Comparison of ENCODE assay signal across 10 cellular contexts in the genomic region with DNA sequence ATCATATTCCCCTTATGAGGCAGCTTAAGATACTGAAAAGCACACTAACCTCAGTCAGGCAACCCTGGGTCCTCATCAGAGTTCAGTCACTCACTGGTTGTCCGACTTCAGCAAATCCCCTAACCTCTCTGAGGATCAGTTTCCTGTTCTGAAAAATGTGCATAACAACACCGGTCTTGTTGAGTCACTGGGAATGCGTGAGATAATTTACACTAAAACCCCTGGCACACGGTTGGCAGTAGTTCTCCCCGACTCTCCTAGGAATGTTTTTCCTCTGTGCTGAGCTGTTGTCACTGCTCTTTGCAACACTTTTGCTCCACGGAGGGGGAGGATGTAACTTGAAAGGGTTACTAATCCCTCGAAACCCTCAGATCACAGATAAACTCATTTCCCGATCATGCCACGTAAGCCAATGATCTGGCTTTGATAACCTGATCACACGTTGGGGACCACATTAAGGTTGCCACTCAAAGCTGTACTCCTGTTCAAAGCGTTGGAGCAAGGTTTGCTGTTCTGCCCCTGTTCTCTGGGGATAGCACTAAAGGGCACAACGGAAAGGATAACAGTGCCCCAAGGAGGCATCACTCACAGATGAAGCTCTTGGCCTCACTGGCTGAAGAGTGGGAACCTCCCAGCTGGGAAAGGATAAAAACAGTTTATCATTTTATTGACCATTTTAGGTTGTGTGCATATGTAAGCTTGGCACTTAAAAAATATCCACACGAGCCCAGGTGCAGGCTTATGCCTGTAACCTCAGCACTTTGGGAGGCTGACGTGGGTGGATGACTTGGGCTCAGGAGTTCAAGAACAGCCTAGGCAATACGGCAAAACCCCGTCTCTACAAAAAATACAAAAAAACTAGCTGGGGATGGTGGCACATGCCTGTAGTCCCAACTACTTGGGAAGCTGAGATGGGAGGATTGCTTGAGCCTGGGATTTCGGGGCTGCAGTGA. TPM values are rescaled to one million over a fixed set of nuclear protein-coding genes. Genes with fewer than 3 reads are reported as not detected.
DNase-seq lines count a peak whose midpoint lies in the region; ATAC-seq and TF ChIP-seq lines count a peak whose summit lies in the region.
"Had no signal": no experiment of that assay in that cellular context is flagged by ENCODE, and none has a peak within 500 bp of the region (broad histone marks: within the 10 kb centered on the region; RNA-seq: fewer than 3 reads in every experiment).

No MANE protein-coding gene starts in this region.

- H3K27ac Mint-ChIP-seq in HFFc6 (no peak overlapping the region), chondrocyte (ENCODE audit: unreplicated experiment) (peak overlapping the region; percentile 74)
- H3K27ac Mint-ChIP-seq in activated CD4-positive, alpha-beta T cell treated with anti-CD3 and anti-CD28 coated beads, Interleukin-2, amount 10 ng/mL, durations not matched to agents 7 days and 5 days, result peak overlapping the region; percentile 89

- DNase-seq in HFFc6 (no peak), chondrocyte (ENCODE audit: low spot score) (no peak), NCI-H128 (lab: John Stamatoyannopoulos, UW; ENCODE audit: unreplicated experiment) (no peak), NCI-H2171 (lab: John Stamatoyannopoulos, UW) (no peak), amygdala (lab: John Stamatoyannopoulos, UW) (no peak)
- peak; percentile 81 for DNase-seq in activated CD4-positive, alpha-beta T cell treated with anti-CD3 and anti-CD28 coated beads, Interleukin-2, amount 10 ng/mL, durations not matched to agents 7 days and 5 days
- DNase-seq in stimulated activated CD4-positive, alpha-beta T cell treated with anti-CD3 and anti-CD28 coated beads, Interleukin-1b, Interleukin-23, amount 100 ng/mL, for 48 hours, result peak; percentile 86
- DNase-seq: activated gamma-delta T cell, foreskin keratinocyte had no signal

- TF ChIP-seq CTCF in HFFc6 (IDR thresholded peaks at IDR 0.05) (no peak), chondrocyte (IDR thresholded peaks at IDR 0.05) (no peak)

- H3K9me3 Mint-ChIP-seq in HFFc6 (peaks cover 7% of the 10 kb centered on the region; the same call in 1 of the 2 replicates), chondrocyte (ENCODE audit: low read depth) (peaks cover 3% of the 10 kb centered on the region)
- H3K9me3 Mint-ChIP-seq in activated CD4-positive, alpha-beta T cell treated with anti-CD3 and anti-CD28 coated beads, Interleukin-2, amount 10 ng/mL, durations not matched to agents 7 days and 5 days, result peaks cover 12% of the 10 kb centered on the region

- H3K27me3 Mint-ChIP-seq in HFFc6 (ENCODE audit: insufficient read depth) (peaks cover 29% of the 10 kb centered on the region), chondrocyte (ENCODE audit: low read depth) (peaks cover 15% of the 10 kb centered on the region)
- H3K27me3 Mint-ChIP-seq in activated CD4-positive, alpha-beta T cell treated with anti-CD3 and anti-CD28 coated beads, Interleukin-2, amount 10 ng/mL, durations not matched to agents 7 days and 5 days, result no peaks in the 10 kb centered on the region

- H3K4me1 Mint-ChIP-seq in HFFc6 (ENCODE audit: low read depth) (peaks cover 27% of the 10 kb centered on the region), chondrocyte (ENCODE audit: low read depth) (peaks cover 22% of the 10 kb centered on the region)
- H3K4me1 Mint-ChIP-seq in activated CD4-positive, alpha-beta T cell treated with anti-CD3 and anti-CD28 coated beads, Interleukin-2, amount 10 ng/mL, durations not matched to agents 7 days and 5 days, result peaks cover 77% of the 10 kb centered on the region

- POLR2A ChIA-PET in activated CD4-positive, alpha-beta T cell treated with anti-CD3 and anti-CD28 coated beads, Interleukin-2, amount 10 ng/mL, durations not matched to agents 7 days and 5 days (lab: Charles Lee), result interaction anchor here (0.5 to 2.2 kb wide), 6 partner anchors 11 to 34 kb away, joined by 3 to 6 read pairs (median 3); no protein-coding TSS in a partner anchor

- peak overlapping the region; percentile 21 for H3K4me3 Mint-ChIP-seq in HFFc6
- H3K4me3 Mint-ChIP-seq in activated CD4-positive, alpha-beta T cell treated with anti-CD3 and anti-CD28 coated beads, Interleukin-2, amount 10 ng/mL, durations not matched to agents 7 days and 5 days, result peak overlapping the region; percentile 62
- no peak overlapping the region for H3K4me3 Mint-ChIP-seq in chondrocyte (ENCODE audit: unreplicated experiment)

- ATAC-seq in GM19463 (IDR thresholded peaks at IDR 0.05; ENCODE audit: unreplicated experiment), result no peak
- ATAC-seq: foreskin keratinocyte had no signal

- CTCF ChIA-PET in activated CD4-positive, alpha-beta T cell treated with anti-CD3 and anti-CD28 coated beads, Interleukin-2, amount 10 ng/mL, durations not matched to agents 7 days and 5 days (lab: Charles Lee), result interaction anchor here (0.6 to 4.5 kb wide), 15 partner anchors 10 to 497 kb away, joined by 3 to 26 read pairs (median 4); a partner anchor contains a TSS

- H3K36me3 Mint-ChIP-seq in HFFc6 (ENCODE audit: low read depth), result no peaks in the 10 kb centered on the region
- H3K36me3 Mint-ChIP-seq in activated CD4-positive, alpha-beta T cell treated with anti-CD3 and anti-CD28 coated beads, Interleukin-2, amount 10 ng/mL, durations not matched to agents 7 days and 5 days (ENCODE audit: low read depth), result peaks cover 11% of the 10 kb centered on the region
- H3K36me3 Mint-ChIP-seq in chondrocyte (ENCODE audit: low read depth), result no peaks in the 10 kb centered on the region

RNA-seq across cellular contexts. Expression of a gene that starts 5.0 kb away (rescaled TPM):
- 10 to 100 TPM; 53.4 to 75.2 (median 66.3) TPM for total RNA-seq in HFFc6 (2021; fragmentation: NEBNext Ultra II Directional; extraction: Animal tissue kit (Norgen Biotek cat#: 25700))
- total RNA-seq in activated CD4-positive, alpha-beta T cell treated with anti-CD3 and anti-CD28 coated beads, Interleukin-2, amount 10 ng/mL, durations not matched to agents 7 days and 5 days, result 100 to 1,000 TPM; 164 to 177 TPM
- 56.3 to 59.0 TPM (median 57.0 TPM) in 3 replicates for total RNA-seq in chondrocyte

RNA-seq across cellular contexts. Expression of a gene that starts 21.6 kb away (rescaled TPM):
- total RNA-seq in HFFc6 (2021; fragmentation: NEBNext Ultra II Directional; extraction: Animal tissue kit (Norgen Biotek cat#: 25700)), result not detected
- total RNA-seq in activated CD4-positive, alpha-beta T cell treated with anti-CD3 and anti-CD28 coated beads, Interleukin-2, amount 10 ng/mL, durations not matched to agents 7 days and 5 days, result 100 to 1,000 TPM; 124 to 142 TPM
- not detected in 3 replicates for total RNA-seq in chondrocyte
- total RNA-seq: foreskin keratinocyte had no signal

Comparison
In these comparisons a context has a peak if more than half of its experiments do, and no peak if none do; other contexts are left out.
1. DNase-seq: peak in activated CD4-positive, alpha-beta T cell treated with anti-CD3 and anti-CD28 coated beads, Interleukin-2, amount 10 ng/mL, durations not matched to agents 7 days and 5 days (single experiment) and stimulated activated CD4-positive, alpha-beta T cell treated with anti-CD3 and anti-CD28 coated beads, Interleukin-1b, Interleukin-23, amount 100 ng/mL, for 48 hours (single experiment); none in HFFc6 (single experiment), chondrocyte (single experiment), NCI-H128 (single experiment), NCI-H2171 (single experiment) and amygdala (0 of 56).
2. RNA of a gene that starts 21.6 kb away (total RNA-seq): 124 to 142 TPM in activated CD4-positive, alpha-beta T cell treated with anti-CD3 and anti-CD28 coated beads, Interleukin-2, amount 10 ng/mL, durations not matched to agents 7 days and 5 days; not detected in chondrocyte and not detected in HFFc6; every median in the first group is over 100 times any median in the second.